ENCODE assay signal across 25 cellular contexts in the genomic region with DNA sequence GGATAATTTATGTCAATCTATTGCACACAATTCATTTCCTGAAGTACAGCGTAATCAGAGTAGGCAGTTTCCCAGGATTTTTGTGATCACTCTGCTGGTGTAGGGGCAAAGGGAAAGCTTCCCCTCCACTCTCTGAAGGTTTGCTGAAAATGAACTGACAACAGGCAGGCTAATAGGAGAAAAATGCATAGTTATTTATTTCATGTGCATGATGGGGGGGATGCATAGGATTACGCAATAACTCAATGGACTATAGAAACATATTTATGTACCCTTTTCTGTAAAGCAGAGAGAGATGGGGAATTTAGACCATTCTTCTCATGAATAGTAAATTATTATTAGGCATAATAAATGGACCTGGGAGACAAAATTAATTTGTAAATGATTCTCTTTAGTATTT.
"Had no signal": no experiment of that assay in that cellular context is flagged by ENCODE, and none has a peak within 500 bp of the region (broad histone marks: within the 10 kb centered on the region; RNA-seq: fewer than 3 reads in every experiment).

No MANE protein-coding gene starts in this region.

- H3K4me1 ChIP-seq: ascending aorta had no signal

- H3K27ac ChIP-seq: ascending aorta, body of pancreas, coronary artery had no signal

- H3K9me3 ChIP-seq: ascending aorta, body of pancreas had no signal

- H3K4me3 ChIP-seq: ascending aorta, body of pancreas, coronary artery had no signal

- DNase-seq: activated B cell treated with CpG ODN at 0.5 μM for 24 hours; activated CD4-positive, alpha-beta memory T cell treated with anti-CD3 and anti-CD28 coated beads for 36 hours; activated CD4-positive, alpha-beta T cell treated with anti-CD3 and anti-CD28 coated beads for 1 hour; activated CD4-positive, alpha-beta T cell treated with anti-CD3 and anti-CD28 coated beads, Interleukin-2, amount 10 ng/mL, durations not matched to agents 7 days and 5 days; activated CD8-positive, alpha-beta memory T cell treated with anti-CD3 and anti-CD28 coated beads for 24 hours; activated effector memory CD4-positive, alpha-beta T cell treated with anti-CD3 and anti-CD28 coated beads, Interleukin-2, amount 50 U/mL, for 16 hours; activated naive CD4-positive, alpha-beta T cell treated with Interleukin-2 at 50 U/mL for 16 hours; activated naive CD8-positive, alpha-beta T cell treated with anti-CD3 and anti-CD28 coated beads, Interleukin-2, amount 50 U/mL, for 24 hours; activated T-cell treated with anti-CD3 and anti-CD28 coated beads, Interleukin-2, amount 50 U/mL, for 4 hours; amniotic stem cell; central memory CD4-positive, alpha-beta T cell; NCI-H1092; NCI-H1436 treated with DMSO at 0.1 percent for 48 hours; NCI-H187; NCI-H446; NCI-H524; NCI-H748 treated with DMSO at 0.1 percent for 48 hours; SIG-M5; T-helper 17 cell; T-helper 9 cell had no signal

- ATAC-seq: activated naive CD4-positive, alpha-beta T cell treated with anti-CD3 and anti-CD28 coated beads, Interleukin-2, amount 50 U/mL, for 72 hours; activated naive CD8-positive, alpha-beta T cell treated with anti-CD3 and anti-CD28 coated beads, Interleukin-2, amount 50 U/mL, for 24 hours; activated T-cell treated with anti-CD3 and anti-CD28 coated beads, Interleukin-2, amount 50 U/mL, for 4 hours; body of pancreas; T-helper 17 cell had no signal

- FAIRE-seq: bronchial epithelial cell had no signal
